2 cellular contexts compared by ENCODE assay signal in the genomic region with DNA sequence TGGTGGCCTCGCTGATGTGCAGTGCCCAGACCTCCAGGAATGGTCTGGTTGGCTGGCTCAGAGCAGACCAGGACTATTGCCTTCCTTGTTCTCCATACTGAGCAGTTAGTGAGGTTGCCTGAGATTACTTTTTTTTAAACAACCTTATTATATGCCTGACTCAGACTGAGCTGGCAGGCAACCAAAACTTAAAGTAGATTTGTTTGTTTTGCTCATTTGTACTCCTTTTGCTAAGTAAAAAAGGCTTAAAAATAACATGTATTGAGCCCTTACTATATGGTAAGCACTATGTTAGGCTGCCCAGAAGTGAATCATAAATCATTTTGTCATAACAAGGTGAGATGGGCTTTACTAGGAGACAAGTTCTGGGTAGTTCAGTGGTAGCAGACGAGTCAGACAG.
TF ChIP-seq lines count a peak whose summit lies in the region.

No MANE protein-coding gene starts in this region.

TF ChIP-seq in IMR-90, 13 proteins besides CTCF, POLR2A, EP300 and RAD21 (continued from another document):
- no peak for TF ChIP-seq BHLHE40 (IDR thresholded peaks at IDR 0.05; ENCODE audit: low read depth, low read length)
- no peak for TF ChIP-seq NFE2L2 (IDR thresholded peaks at IDR 0.05; ENCODE audit: low read depth, low read length)
- TF ChIP-seq, protein P1, sequence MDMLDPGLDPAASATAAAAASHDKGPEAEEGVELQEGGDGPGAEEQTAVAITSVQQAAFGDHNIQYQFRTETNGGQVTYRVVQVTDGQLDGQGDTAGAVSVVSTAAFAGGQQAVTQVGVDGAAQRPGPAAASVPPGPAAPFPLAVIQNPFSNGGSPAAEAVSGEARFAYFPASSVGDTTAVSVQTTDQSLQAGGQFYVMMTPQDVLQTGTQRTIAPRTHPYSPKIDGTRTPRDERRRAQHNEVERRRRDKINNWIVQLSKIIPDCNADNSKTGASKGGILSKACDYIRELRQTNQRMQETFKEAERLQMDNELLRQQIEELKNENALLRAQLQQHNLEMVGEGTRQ (IDR thresholded peaks at IDR 0.05; ENCODE audit: low read depth, low read length), result no peak
- TF ChIP-seq, protein P2, sequence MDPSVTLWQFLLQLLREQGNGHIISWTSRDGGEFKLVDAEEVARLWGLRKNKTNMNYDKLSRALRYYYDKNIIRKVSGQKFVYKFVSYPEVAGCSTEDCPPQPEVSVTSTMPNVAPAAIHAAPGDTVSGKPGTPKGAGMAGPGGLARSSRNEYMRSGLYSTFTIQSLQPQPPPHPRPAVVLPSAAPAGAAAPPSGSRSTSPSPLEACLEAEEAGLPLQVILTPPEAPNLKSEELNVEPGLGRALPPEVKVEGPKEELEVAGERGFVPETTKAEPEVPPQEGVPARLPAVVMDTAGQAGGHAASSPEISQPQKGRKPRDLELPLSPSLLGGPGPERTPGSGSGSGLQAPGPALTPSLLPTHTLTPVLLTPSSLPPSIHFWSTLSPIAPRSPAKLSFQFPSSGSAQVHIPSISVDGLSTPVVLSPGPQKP (IDR thresholded peaks at IDR 0.05; ENCODE audit: borderline replicate concordance, low read depth, low read length), result no peak
- TF ChIP-seq CEBPB (IDR thresholded peaks at IDR 0.05; ENCODE audit: low read depth, low read length), result no peak
- no peak for TF ChIP-seq MAZ (IDR thresholded peaks at IDR 0.05; ENCODE audit: borderline replicate concordance, low read depth, low read length)
- TF ChIP-seq FOS (IDR thresholded peaks at IDR 0.05; ENCODE audit: low read depth, low read length), result no peak
- TF ChIP-seq MAFK (IDR thresholded peaks at IDR 0.05; ENCODE audit: low read depth, low read length), result no peak
TF ChIP-seq in IMR-90: peak in this region for 0.

TF ChIP-seq in K562, 482 proteins besides CTCF, POLR2A, EP300 and RAD21:
- TF ChIP-seq, protein P3, sequence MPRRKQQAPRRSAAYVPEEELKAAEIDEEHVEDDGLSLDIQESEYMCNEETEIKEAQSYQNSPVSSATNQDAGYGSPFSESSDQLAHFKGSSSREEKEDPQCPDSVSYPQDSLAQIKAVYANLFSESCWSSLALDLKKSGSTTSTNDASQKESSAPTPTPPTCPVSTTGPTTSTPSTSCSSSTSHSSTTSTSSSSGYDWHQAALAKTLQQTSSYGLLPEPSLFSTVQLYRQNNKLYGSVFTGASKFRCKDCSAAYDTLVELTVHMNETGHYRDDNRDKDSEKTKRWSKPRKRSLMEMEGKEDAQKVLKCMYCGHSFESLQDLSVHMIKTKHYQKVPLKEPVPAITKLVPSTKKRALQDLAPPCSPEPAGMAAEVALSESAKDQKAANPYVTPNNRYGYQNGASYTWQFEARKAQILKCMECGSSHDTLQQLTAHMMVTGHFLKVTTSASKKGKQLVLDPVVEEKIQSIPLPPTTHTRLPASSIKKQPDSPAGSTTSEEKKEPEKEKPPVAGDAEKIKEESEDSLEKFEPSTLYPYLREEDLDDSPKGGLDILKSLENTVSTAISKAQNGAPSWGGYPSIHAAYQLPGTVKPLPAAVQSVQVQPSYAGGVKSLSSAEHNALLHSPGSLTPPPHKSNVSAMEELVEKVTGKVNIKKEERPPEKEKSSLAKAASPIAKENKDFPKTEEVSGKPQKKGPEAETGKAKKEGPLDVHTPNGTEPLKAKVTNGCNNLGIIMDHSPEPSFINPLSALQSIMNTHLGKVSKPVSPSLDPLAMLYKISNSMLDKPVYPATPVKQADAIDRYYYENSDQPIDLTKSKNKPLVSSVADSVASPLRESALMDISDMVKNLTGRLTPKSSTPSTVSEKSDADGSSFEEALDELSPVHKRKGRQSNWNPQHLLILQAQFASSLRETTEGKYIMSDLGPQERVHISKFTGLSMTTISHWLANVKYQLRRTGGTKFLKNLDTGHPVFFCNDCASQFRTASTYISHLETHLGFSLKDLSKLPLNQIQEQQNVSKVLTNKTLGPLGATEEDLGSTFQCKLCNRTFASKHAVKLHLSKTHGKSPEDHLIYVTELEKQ (CRISPR knock-in tag; IDR thresholded peaks at IDR 0.05), result no peak
- TF ChIP-seq, protein P4, sequence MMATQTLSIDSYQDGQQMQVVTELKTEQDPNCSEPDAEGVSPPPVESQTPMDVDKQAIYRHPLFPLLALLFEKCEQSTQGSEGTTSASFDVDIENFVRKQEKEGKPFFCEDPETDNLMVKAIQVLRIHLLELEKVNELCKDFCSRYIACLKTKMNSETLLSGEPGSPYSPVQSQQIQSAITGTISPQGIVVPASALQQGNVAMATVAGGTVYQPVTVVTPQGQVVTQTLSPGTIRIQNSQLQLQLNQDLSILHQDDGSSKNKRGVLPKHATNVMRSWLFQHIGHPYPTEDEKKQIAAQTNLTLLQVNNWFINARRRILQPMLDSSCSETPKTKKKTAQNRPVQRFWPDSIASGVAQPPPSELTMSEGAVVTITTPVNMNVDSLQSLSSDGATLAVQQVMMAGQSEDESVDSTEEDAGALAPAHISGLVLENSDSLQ (IDR thresholded peaks at IDR 0.05), result peak; percentile 40; the same call in 1 of the 2 replicates
- TF ChIP-seq ZFP30 (CRISPR knock-in tag; IDR thresholded peaks at IDR 0.05; ENCODE audit: borderline replicate concordance) (no peak), MEIS2 (IDR thresholded peaks at IDR 0.05; ENCODE audit: partially characterized antibody) (peak; percentile 34)
